In genomic region chr15:76152197-76152596, GRCh38 we compare ENCODE assay signal across 18 cellular contexts.
A peak's percentile ranks its signal among the peaks of the same experiment; 100 is the strongest.
DNase-seq lines count a peak whose midpoint lies in the region; ATAC-seq, FAIRE-seq and TF ChIP-seq lines count a peak whose summit lies in the region.
"Had no signal": no experiment of that assay in that cellular context is flagged by ENCODE, and none has a peak within 500 bp of the region (broad histone marks: within the 10 kb centered on the region; RNA-seq: fewer than 3 reads in every experiment).

No MANE protein-coding gene starts in this region.

- H4K20me1 ChIP-seq in IMR-90 (ENCODE audit: insufficient read depth, low read length) = no peaks in the 10 kb centered on the region

- H3K9me3 Mint-ChIP-seq in chondrocyte (ENCODE audit: low read depth) = no peaks in the 10 kb centered on the region
- H3K9me3 Mint-ChIP-seq in type B pancreatic cell = no peaks in the 10 kb centered on the region
- H3K9me3 Mint-ChIP-seq: CD4-positive, alpha-beta memory T cell; HFFc6 had no signal

- no peak for TF ChIP-seq RAD21 in IMR-90 (IDR thresholded peaks at IDR 0.05; ENCODE audit: low read length)

- no peaks in the 10 kb centered on the region; the same call in 1 of the 2 replicates for H3K27me3 ChIP-seq in IMR-90 (ENCODE audit: control insufficient read depth, insufficient read depth, low read length)
- H3K27me3 ChIP-seq in mesenchymal stem cell (ENCODE audit: control insufficient read depth in 1 of 2, insufficient read depth in 1 of 2, low read length in 2 of 2) = peaks cover 24 to 26% of the 10 kb centered on the region in 2 experiments

- H3K4ac ChIP-seq in IMR-90 (ENCODE audit: low read depth, low read length) (peak overlapping the region; percentile 40; the same call in 1 of the 2 replicates), mesenchymal stem cell (ENCODE audit: low read depth in 1 of 2, low read length in 2 of 2) (no peak overlapping the region)

- H4K5ac ChIP-seq in IMR-90 (ENCODE audit: low read depth, low read length) = no peak overlapping the region

- no peak for ATAC-seq in IMR-90 (ENCODE audit: low read depth)
- ATAC-seq: GM12878 had no signal

- CTCF ChIA-PET in IMR-90 (lab: Yijun Ruan, JAX) = interaction anchor here (0.5 to 3.2 kb wide), 2 partner anchors 13 to 184 kb away, joined by 6 to 15 read pairs; no protein-coding TSS in a partner anchor

- H4K91ac ChIP-seq in IMR-90 (ENCODE audit: insufficient read depth, low read depth, low read length) = peak overlapping the region; percentile 86; the same call in 1 of the 2 replicates
- H4K91ac ChIP-seq in mesenchymal stem cell (ENCODE audit: low read length) = peak overlapping the region; percentile 45

- FAIRE-seq in GM19239 (lab: Jason Lieb, UNC) = no peak
- FAIRE-seq: GM12878 had no signal

- H2BK15ac ChIP-seq in IMR-90 (ENCODE audit: low read depth, low read length) (peak overlapping the region; percentile 80; the same call in 2 of the 3 replicates), mesenchymal stem cell (ENCODE audit: low read depth, poor library complexity, severe bottlenecking) (no peak overlapping the region)

- intact Hi-C loops in IMR-90 (cut with micrococcal nuclease) = no loop called here

- H3K27me3 Mint-ChIP-seq in chondrocyte (ENCODE audit: low read depth) (peaks cover 2% of the 10 kb centered on the region), type B pancreatic cell (peaks cover 4% of the 10 kb centered on the region)

- 90% methylated on average over 4 of the region's 7 CpGs; no CpG with 5 or more reads in 1 of the 2 experiments for WGBS in IMR-90 (ENCODE audit: extremely low coverage in 2 of 2, insufficient read length in 1 of 2), 2 experiments
- WGBS in mesenchymal stem cell = 88% methylated on average over 7 of the region's 7 CpGs

- H3K56ac ChIP-seq in IMR-90 (ENCODE audit: extremely low read depth, insufficient read depth, low read length) = no peak overlapping the region

- in situ Hi-C loops in IMR-90 (cut with MboI; ENCODE audit: low sequenced_read_pairs) = no loop called here

- H2AK5ac ChIP-seq in IMR-90 (ENCODE audit: low read depth, low read length) = peak overlapping the region; percentile 66
- no peak overlapping the region for H2AK5ac ChIP-seq in mesenchymal stem cell (ENCODE audit: low read length, severe bottlenecking)

- H2BK5ac ChIP-seq in IMR-90 (ENCODE audit: low read depth, low read length, poor library complexity, severe bottlenecking) (peak overlapping the region; percentile 1), mesenchymal stem cell (ENCODE audit: low read depth, low read length, poor library complexity, severe bottlenecking) (no peak overlapping the region)

- no peak overlapping the region for H2BK12ac ChIP-seq in mesenchymal stem cell (ENCODE audit: low read length in 2 of 2)

- no peak for TF ChIP-seq CTCF in IMR-90 (conservative IDR thresholded peaks at IDR 0.05; ENCODE audit: low read depth, low read length)
- no peak for TF ChIP-seq CTCF in chondrocyte (IDR thresholded peaks at IDR 0.05)
- TF ChIP-seq CTCF in type B pancreatic cell (conservative IDR thresholded peaks at IDR 0.05) = no peak

- BruUV-seq in IMR-90 (replicated peaks; lab: Mats Ljungman, UMichigan) = no TSS peak

- peak overlapping the region; percentile 72 for H3K27ac Mint-ChIP-seq in chondrocyte (ENCODE audit: unreplicated experiment)
- peak overlapping the region; percentile 22 for H3K27ac Mint-ChIP-seq in type B pancreatic cell

- H3K23ac ChIP-seq in IMR-90 (ENCODE audit: low read depth, low read length) (no peak overlapping the region), mesenchymal stem cell (ENCODE audit: low read length in 2 of 2) (no peak overlapping the region)

- POLR2A ChIA-PET in IMR-90 (lab: Charles Lee; ENCODE audit: unreplicated experiment) = no interaction called here

- H3K36me3 Mint-ChIP-seq in chondrocyte (ENCODE audit: low read depth) = no peaks in the 10 kb centered on the region
- no peaks in the 10 kb centered on the region for H3K36me3 Mint-ChIP-seq in type B pancreatic cell
- H3K36me3 Mint-ChIP-seq: CD4-positive, alpha-beta memory T cell had no signal

- H3K4me3 Mint-ChIP-seq in chondrocyte (ENCODE audit: unreplicated experiment) (no peak overlapping the region), type B pancreatic cell (no peak overlapping the region)
- H3K4me3 Mint-ChIP-seq: CD4-positive, alpha-beta memory T cell had no signal

- no peak for TF ChIP-seq POLR2A in IMR-90 (IDR thresholded peaks at IDR 0.05; ENCODE audit: low read depth, low read length)

- H2AFZ ChIP-seq in IMR-90 (replicated peaks; ENCODE audit: low read length, poor library complexity) (no peak overlapping the region), mesenchymal stem cell (ENCODE audit: low read depth, low read length) (no peak overlapping the region)

- H2BK120ac ChIP-seq in IMR-90 (ENCODE audit: low read depth, low read length) (peak overlapping the region; percentile 73), mesenchymal stem cell (ENCODE audit: low read depth, low read length) (no peak overlapping the region)

- H3K4me3 ChIP-seq in IMR-90 (ENCODE audit: insufficient read depth, low read depth, low read length) (no peak overlapping the region), mesenchymal stem cell (ENCODE audit: insufficient read depth in 1 of 2, low read depth in 1 of 2, low read length in 2 of 2) (no peak overlapping the region)
- H3K4me3 ChIP-seq: GM12878, HAP-1 had no signal

- no peak overlapping the region for H3K4me2 ChIP-seq in IMR-90 (ENCODE audit: low read depth, low read length)
- no peak overlapping the region for H3K4me2 ChIP-seq in mesenchymal stem cell (ENCODE audit: low read length, poor library complexity, severe bottlenecking)

- peak overlapping the region; percentile 13; the same call in 1 of the 2 replicates for H3K18ac ChIP-seq in IMR-90 (ENCODE audit: low read depth, low read length)
- H3K18ac ChIP-seq in mesenchymal stem cell (ENCODE audit: low read depth in 1 of 2, low read length in 2 of 2) = no peak overlapping the region

- H2BK20ac ChIP-seq in IMR-90 (ENCODE audit: low read depth, low read length) = peak overlapping the region; percentile 75; the same call in 1 of the 2 replicates

- peaks cover 23% of the 10 kb centered on the region for H3K9me1 ChIP-seq in IMR-90 (ENCODE audit: insufficient read depth, low read length)

- H3K79me1 ChIP-seq in IMR-90 (ENCODE audit: low read depth in 1 of 2, low read length in 2 of 2) = no peaks in the 10 kb centered on the region
- no peaks in the 10 kb centered on the region for H3K79me1 ChIP-seq in mesenchymal stem cell (replicated peaks; ENCODE audit: low read length, poor library complexity, severe bottlenecking)

- H3K14ac ChIP-seq in IMR-90 (replicated peaks; ENCODE audit: low read depth, low read length) = no peak overlapping the region
- no peak overlapping the region for H3K14ac ChIP-seq in mesenchymal stem cell (ENCODE audit: low read length in 2 of 2)

- dilution Hi-C loops in IMR-90 (cut with HindIII; ENCODE audit: low sequenced_read_pairs, unreplicated experiment) = no loop called here

- H4K8ac ChIP-seq in IMR-90 (ENCODE audit: low read depth in 2 of 2, low read length in 2 of 2) (peak overlapping the region in 1 of 2 experiments; percentile 63; a peak in 2 of 4 replicates), mesenchymal stem cell (ENCODE audit: low read length) (no peak overlapping the region)

- H3K9me3 ChIP-seq in IMR-90 (ENCODE audit: control insufficient read depth, insufficient read depth, low read length) (no peaks in the 10 kb centered on the region), mesenchymal stem cell (ENCODE audit: control insufficient read depth, low read length) (no peaks in the 10 kb centered on the region)
- H3K9me3 ChIP-seq: HAP-1 had no signal

- H3K36me3 ChIP-seq in IMR-90 (ENCODE audit: control insufficient read depth, insufficient read depth, low read length) = no peaks in the 10 kb centered on the region
- H3K36me3 ChIP-seq in mesenchymal stem cell (ENCODE audit: control insufficient read depth in 1 of 2, insufficient read depth in 2 of 2, low read depth in 1 of 2, low read length in 2 of 2) = no peaks in the 10 kb centered on the region
- H3K36me3 ChIP-seq: HAP-1 had no signal

- H2AK9ac ChIP-seq in IMR-90 (replicated peaks; ENCODE audit: low read depth, low read length, poor library complexity) = no peak overlapping the region

- H3K27ac ChIP-seq in IMR-90 (ENCODE audit: insufficient read depth, low read length) = no peak overlapping the region
- no peak overlapping the region for H3K27ac ChIP-seq in mesenchymal stem cell (ENCODE audit: low read length, poor library complexity, severe bottlenecking)

- H3K4me1 Mint-ChIP-seq in chondrocyte (ENCODE audit: low read depth) = peaks cover 41% of the 10 kb centered on the region
- peaks cover 13% of the 10 kb centered on the region for H3K4me1 Mint-ChIP-seq in type B pancreatic cell (ENCODE audit: unreplicated experiment)

- no peak overlapping the region for H3K9ac ChIP-seq in IMR-90 (ENCODE audit: low read depth, low read length)
- no peak overlapping the region for H3K9ac ChIP-seq in mesenchymal stem cell (ENCODE audit: low read length)

- DNase-seq in IMR-90 (no peak), chondrocyte (ENCODE audit: low spot score) (peak; percentile 70), mesenchymal stem cell (no peak), type B pancreatic cell (ENCODE audit: extremely low spot score, unreplicated experiment) (no peak), DMS114 treated with DMSO at 0.1 percent for 48 hours (lab: John Stamatoyannopoulos, UW; ENCODE audit: unreplicated experiment) (no peak), GM19239 (ENCODE audit: insufficient read length, low spot score) (no peak), mesenteric fat pad (ENCODE audit: low spot score) (no peak)
- no peak for DNase-seq in activated CD8-positive, alpha-beta memory T cell treated with anti-CD3 and anti-CD28 coated beads, Interleukin-2, amount 50 U/mL, for 4 hours
- DNase-seq: C1 segment of cervical spinal cord; Calu3; CD4-positive, alpha-beta memory T cell; COR-L47; DMS153; EL; GDM1; HFFc6 had no signal

- H3K4me1 ChIP-seq in IMR-90 (ENCODE audit: control insufficient read depth, insufficient read depth, low read length) (peaks cover 42% of the 10 kb centered on the region), mesenchymal stem cell (ENCODE audit: control insufficient read depth, insufficient read depth, low read depth, low read length) (peaks cover 4% of the 10 kb centered on the region)

TF ChIP-seq in IMR-90, 13 proteins besides CTCF, POLR2A, EP300 and RAD21 (continues in another document):
- TF ChIP-seq RFX5 (IDR thresholded peaks at IDR 0.05; ENCODE audit: low read depth, low read length) = no peak
- TF ChIP-seq, protein P1, sequence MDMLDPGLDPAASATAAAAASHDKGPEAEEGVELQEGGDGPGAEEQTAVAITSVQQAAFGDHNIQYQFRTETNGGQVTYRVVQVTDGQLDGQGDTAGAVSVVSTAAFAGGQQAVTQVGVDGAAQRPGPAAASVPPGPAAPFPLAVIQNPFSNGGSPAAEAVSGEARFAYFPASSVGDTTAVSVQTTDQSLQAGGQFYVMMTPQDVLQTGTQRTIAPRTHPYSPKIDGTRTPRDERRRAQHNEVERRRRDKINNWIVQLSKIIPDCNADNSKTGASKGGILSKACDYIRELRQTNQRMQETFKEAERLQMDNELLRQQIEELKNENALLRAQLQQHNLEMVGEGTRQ (IDR thresholded peaks at IDR 0.05; ENCODE audit: low read depth, low read length) = no peak
